In the genomic region with DNA sequence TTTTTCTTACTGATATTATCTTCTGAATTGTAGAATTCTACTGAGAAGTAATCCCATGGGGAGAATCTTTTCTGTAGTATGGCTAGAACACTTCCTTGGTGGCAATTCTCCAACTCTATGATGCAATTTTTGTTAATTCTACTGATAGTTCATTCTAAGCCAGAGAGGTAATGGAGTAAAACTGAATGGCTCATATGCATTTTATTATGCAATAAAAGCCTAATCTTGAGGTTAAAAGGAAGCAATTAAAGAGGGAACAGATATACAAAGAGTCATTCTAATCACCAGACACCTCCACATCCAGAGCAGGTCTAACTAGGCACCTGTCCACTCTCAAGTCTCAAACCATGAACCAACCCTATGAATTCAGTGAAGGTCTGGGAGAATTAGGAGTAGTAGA, we compare ENCODE assay signal across 17 cellular contexts. TPM values are rescaled to one million over a fixed set of nuclear protein-coding genes. Genes with fewer than 3 reads are reported as not detected.
DNase-seq lines count a peak whose midpoint lies in the region; ATAC-seq, FAIRE-seq and TF ChIP-seq lines count a peak whose summit lies in the region.
"Had no signal": no experiment of that assay in that cellular context is flagged by ENCODE, and none has a peak within 500 bp of the region (broad histone marks: within the 10 kb centered on the region; RNA-seq: fewer than 3 reads in every experiment).

No MANE protein-coding gene starts in this region.

- no peak for FAIRE-seq in frontal cortex (lab: Jason Lieb, UNC)

- no peaks in the 10 kb centered on the region for H3K9me3 Mint-ChIP-seq in stimulated activated memory B cell treated with anti-CD40 and anti-IgM and Interleukin-4, amounts not matched to agents 10 μg/mL and 1 μg/mL and 100 μg/mL, for 72 hours
- H3K9me3 Mint-ChIP-seq: nephron progenitor cell had no signal

- no peak overlapping the region for H3K4me3 ChIP-seq in AG10803 (ENCODE audit: low read length)
- H3K4me3 ChIP-seq: adrenal gland, heart left ventricle had no signal

- H3K4me1 Mint-ChIP-seq in stimulated activated memory B cell treated with anti-CD40 and anti-IgM and Interleukin-4, amounts not matched to agents 10 μg/mL and 1 μg/mL and 100 μg/mL, for 72 hours, result peaks cover 23% of the 10 kb centered on the region
- H3K4me1 Mint-ChIP-seq: WTC11 had no signal

- H3K27me3 Mint-ChIP-seq in stimulated activated memory B cell treated with anti-CD40 and anti-IgM and Interleukin-4, amounts not matched to agents 10 μg/mL and 1 μg/mL and 100 μg/mL, for 72 hours, result no peaks in the 10 kb centered on the region

- H3K27ac Mint-ChIP-seq in stimulated activated memory B cell treated with anti-CD40 and anti-IgM and Interleukin-4, amounts not matched to agents 10 μg/mL and 1 μg/mL and 100 μg/mL, for 72 hours, result no peak overlapping the region
- H3K27ac Mint-ChIP-seq: nephron progenitor cell had no signal

- TF ChIP-seq CTCF in AG10803 (conservative IDR thresholded peaks at IDR 0.05; ENCODE audit: low read length), result no peak

- DNase-seq in AG10803 (ENCODE audit: low read depth), result peak; percentile 56
- DNase-seq in HT-29 (ENCODE audit: low spot score), result peak; percentile 25
- peak; percentile 1 for DNase-seq in astrocyte of the hippocampus (ENCODE audit: low read depth, low spot score)
- peak; percentile 61 for DNase-seq in iris pigment epithelial cell (ENCODE audit: low read depth)
- DNase-seq in occipital lobe (lab: John Stamatoyannopoulos, UW), result no peak
- DNase-seq in frontal cortex (ENCODE audit: low spot score in 2 of 2), result no peak
- DNase-seq: activated CD8-positive, alpha-beta memory T cell treated with anti-CD3 and anti-CD28 coated beads, Interleukin-2, amount 50 U/mL, for 48 hours; adrenal gland; heart left ventricle; NCI-H2081; nephron progenitor cell had no signal

- peaks cover 14% of the 10 kb centered on the region for H3K36me3 Mint-ChIP-seq in stimulated activated memory B cell treated with anti-CD40 and anti-IgM and Interleukin-4, amounts not matched to agents 10 μg/mL and 1 μg/mL and 100 μg/mL, for 72 hours

- ATAC-seq in GM21515 (IDR thresholded peaks at IDR 0.05; ENCODE audit: unreplicated experiment), result no peak
- ATAC-seq in stimulated activated memory B cell treated with anti-CD40 and anti-IgM and Interleukin-4, amounts not matched to agents 10 μg/mL and 1 μg/mL and 100 μg/mL, for 72 hours, result no peak
- ATAC-seq: left lobe of liver, sciatic nerve, SK-N-SH treated with all-trans-retinoic acid at 6 μM for 48 hours, WTC11 had no signal

- no peak overlapping the region for H3K4me3 Mint-ChIP-seq in stimulated activated memory B cell treated with anti-CD40 and anti-IgM and Interleukin-4, amounts not matched to agents 10 μg/mL and 1 μg/mL and 100 μg/mL, for 72 hours
- H3K4me3 Mint-ChIP-seq: nephron progenitor cell, WTC11 had no signal

RNA-seq across cellular contexts. Expression of gene RAP2C, which starts 9.7 kb away (rescaled TPM):
- 12.7 and 152 TPM in 2 replicates for total RNA-seq in HT-29 (2014; rRNA removed; shearing (Covaris generic))
- total RNA-seq in occipital lobe, result 19.2 TPM
- 13.9 TPM for total RNA-seq in frontal cortex

Comparison
In these comparisons a context has a peak if more than half of its experiments do, and no peak if none do; other contexts are left out.
1. DNase-seq: peak in AG10803 (single experiment), HT-29 (single experiment), astrocyte of the hippocampus (single experiment) and iris pigment epithelial cell (single experiment); none in occipital lobe (single experiment) and frontal cortex (0 of 2).